ENCODE assay signal across 1 cellular context in genomic region chr3:9854291-9854940, GRCh38.
TF ChIP-seq lines count a peak whose summit lies in the region.
"Not testable (repeated sequence)": the region's sequence is repeated elsewhere in the genome, so short reads cannot be mapped to it uniquely, and the experiment has no call there.

No MANE protein-coding gene starts in this region.

TF ChIP-seq in K562, 482 proteins besides CTCF, POLR2A, EP300 and RAD21:
- TF ChIP-seq, protein P1, sequence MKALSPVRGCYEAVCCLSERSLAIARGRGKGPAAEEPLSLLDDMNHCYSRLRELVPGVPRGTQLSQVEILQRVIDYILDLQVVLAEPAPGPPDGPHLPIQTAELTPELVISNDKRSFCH (CRISPR knock-in tag; IDR thresholded peaks at IDR 0.05), result not testable (repeated sequence)
- TF ChIP-seq, protein P1 (tag; IDR thresholded peaks at IDR 0.05), result peak; percentile 71; the same call in 1 of the 2 replicates
- TF ChIP-seq, protein P2, sequence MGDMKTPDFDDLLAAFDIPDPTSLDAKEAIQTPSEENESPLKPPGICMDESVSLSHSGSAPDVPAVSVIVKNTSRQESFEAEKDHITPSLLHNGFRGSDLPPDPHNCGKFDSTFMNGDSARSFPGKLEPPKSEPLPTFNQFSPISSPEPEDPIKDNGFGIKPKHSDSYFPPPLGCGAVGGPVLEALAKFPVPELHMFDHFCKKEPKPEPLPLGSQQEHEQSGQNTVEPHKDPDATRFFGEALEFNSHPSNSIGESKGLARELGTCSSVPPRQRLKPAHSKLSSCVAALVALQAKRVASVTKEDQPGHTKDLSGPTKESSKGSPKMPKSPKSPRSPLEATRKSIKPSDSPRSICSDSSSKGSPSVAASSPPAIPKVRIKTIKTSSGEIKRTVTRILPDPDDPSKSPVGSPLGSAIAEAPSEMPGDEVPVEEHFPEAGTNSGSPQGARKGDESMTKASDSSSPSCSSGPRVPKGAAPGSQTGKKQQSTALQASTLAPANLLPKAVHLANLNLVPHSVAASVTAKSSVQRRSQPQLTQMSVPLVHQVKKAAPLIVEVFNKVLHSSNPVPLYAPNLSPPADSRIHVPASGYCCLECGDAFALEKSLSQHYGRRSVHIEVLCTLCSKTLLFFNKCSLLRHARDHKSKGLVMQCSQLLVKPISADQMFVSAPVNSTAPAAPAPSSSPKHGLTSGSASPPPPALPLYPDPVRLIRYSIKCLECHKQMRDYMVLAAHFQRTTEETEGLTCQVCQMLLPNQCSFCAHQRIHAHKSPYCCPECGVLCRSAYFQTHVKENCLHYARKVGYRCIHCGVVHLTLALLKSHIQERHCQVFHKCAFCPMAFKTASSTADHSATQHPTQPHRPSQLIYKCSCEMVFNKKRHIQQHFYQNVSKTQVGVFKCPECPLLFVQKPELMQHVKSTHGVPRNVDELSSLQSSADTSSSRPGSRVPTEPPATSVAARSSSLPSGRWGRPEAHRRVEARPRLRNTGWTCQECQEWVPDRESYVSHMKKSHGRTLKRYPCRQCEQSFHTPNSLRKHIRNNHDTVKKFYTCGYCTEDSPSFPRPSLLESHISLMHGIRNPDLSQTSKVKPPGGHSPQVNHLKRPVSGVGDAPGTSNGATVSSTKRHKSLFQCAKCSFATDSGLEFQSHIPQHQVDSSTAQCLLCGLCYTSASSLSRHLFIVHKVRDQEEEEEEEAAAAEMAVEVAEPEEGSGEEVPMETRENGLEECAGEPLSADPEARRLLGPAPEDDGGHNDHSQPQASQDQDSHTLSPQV (IDR thresholded peaks at IDR 0.05), result peak; percentile 55; the same call in 1 of the 2 replicates
- TF ChIP-seq NR4A1, ZNF740 (CRISPR knock-in tag; IDR thresholded peaks at IDR 0.05): not testable (repeated sequence)
- TF ChIP-seq NR4A1 (tag; IDR thresholded peaks at IDR 0.05) (0 out of 2 replicates have a peak, but pooled peaks have one; percentile 41), ZNF740 (tag; IDR thresholded peaks at IDR 0.05) (0 out of 4 replicates have a peak, but pooled peaks of 1 of the 2 experiments have one; percentile 37), L3MBTL2 (IDR thresholded peaks at IDR 0.05) (0 out of 2 replicates have a peak, but pooled peaks have one; percentile 18)
